Comparison of ENCODE assay signal across 1 cellular context in genomic region chr10:110357252-110357780, GRCh38.
TF ChIP-seq lines count a peak whose summit lies in the region.

No MANE protein-coding gene starts in this region.

TF ChIP-seq in GM12878, 131 proteins besides CTCF, POLR2A, EP300 and RAD21 (continued from another document and continues in another):
- TF ChIP-seq, protein P1, sequence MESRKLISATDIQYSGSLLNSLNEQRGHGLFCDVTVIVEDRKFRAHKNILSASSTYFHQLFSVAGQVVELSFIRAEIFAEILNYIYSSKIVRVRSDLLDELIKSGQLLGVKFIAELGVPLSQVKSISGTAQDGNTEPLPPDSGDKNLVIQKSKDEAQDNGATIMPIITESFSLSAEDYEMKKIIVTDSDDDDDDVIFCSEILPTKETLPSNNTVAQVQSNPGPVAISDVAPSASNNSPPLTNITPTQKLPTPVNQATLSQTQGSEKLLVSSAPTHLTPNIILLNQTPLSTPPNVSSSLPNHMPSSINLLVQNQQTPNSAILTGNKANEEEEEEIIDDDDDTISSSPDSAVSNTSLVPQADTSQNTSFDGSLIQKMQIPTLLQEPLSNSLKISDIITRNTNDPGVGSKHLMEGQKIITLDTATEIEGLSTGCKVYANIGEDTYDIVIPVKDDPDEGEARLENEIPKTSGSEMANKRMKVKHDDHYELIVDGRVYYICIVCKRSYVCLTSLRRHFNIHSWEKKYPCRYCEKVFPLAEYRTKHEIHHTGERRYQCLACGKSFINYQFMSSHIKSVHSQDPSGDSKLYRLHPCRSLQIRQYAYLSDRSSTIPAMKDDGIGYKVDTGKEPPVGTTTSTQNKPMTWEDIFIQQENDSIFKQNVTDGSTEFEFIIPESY (IDR thresholded peaks at IDR 0.05), result no peak
- TF ChIP-seq SMC3 (IDR thresholded peaks at IDR 0.05; ENCODE audit: borderline replicate concordance, low read length) (peak; percentile 8; the same call in 1 of the 2 replicates), SIN3A (IDR thresholded peaks at IDR 0.05; ENCODE audit: low read depth, low read length) (no peak), IKZF2 (IDR thresholded peaks at IDR 0.05) (no peak; a peak in 1 of 4 replicates), KDM1A (IDR thresholded peaks at IDR 0.05; ENCODE audit: borderline replicate concordance) (no peak), RELA (IDR thresholded peaks at IDR 0.05; ENCODE audit: borderline replicate concordance, partially characterized antibody) (no peak), NFYA (IDR thresholded peaks at IDR 0.05; ENCODE audit: borderline replicate concordance, low read depth, low read length) (no peak), CBX3 (IDR thresholded peaks at IDR 0.05; ENCODE audit: borderline replicate concordance, low read depth) (no peak), POLR2AphosphoS5 (IDR thresholded peaks at IDR 0.05; ENCODE audit: low read length) (peak; percentile 49), NFXL1 (IDR thresholded peaks at IDR 0.05; ENCODE audit: borderline replicate concordance) (no peak), MXI1 (IDR thresholded peaks at IDR 0.05; ENCODE audit: low read depth, low read length) (no peak), CHD1 (IDR thresholded peaks at IDR 0.05; ENCODE audit: low read depth, low read length) (no peak), HDGF (IDR thresholded peaks at IDR 0.05) (no peak), SREBF1 (IDR thresholded peaks at IDR 0.05; ENCODE audit: low read length) (no peak), ATF2 (IDR thresholded peaks at IDR 0.05; ENCODE audit: low read length) (no peak), KAT2A (conservative IDR thresholded peaks at IDR 0.05; ENCODE audit: control insufficient read depth, low read depth, low read length) (no peak), ZZZ3 (IDR thresholded peaks at IDR 0.05; ENCODE audit: control insufficient read depth, insufficient read length, low read depth) (no peak), REST (IDR thresholded peaks at IDR 0.05; ENCODE audit: low read depth, low read length) (no peak), BCL3 (IDR thresholded peaks at IDR 0.05; ENCODE audit: borderline replicate concordance, insufficient read depth, low read depth, low read length, poor library complexity, severe bottlenecking) (no peak), FOXK2 (IDR thresholded peaks at IDR 0.05) (peak; percentile 48), ZNF384 (IDR thresholded peaks at IDR 0.05; ENCODE audit: borderline replicate concordance, low read depth, low read length) (no peak), NR2C2 (IDR thresholded peaks at IDR 0.05; ENCODE audit: borderline replicate concordance, control insufficient read depth, insufficient read length, low read depth) (no peak), CHD2 (IDR thresholded peaks at IDR 0.05; ENCODE audit: borderline replicate concordance, low read depth, low read length) (0 out of 2 replicates have a peak, but pooled peaks have one; percentile 69), PBX3 (IDR thresholded peaks at IDR 0.05; ENCODE audit: insufficient replicate concordance, low read depth, low read length) (peak; percentile 38), SREBF2 (IDR thresholded peaks at IDR 0.05; ENCODE audit: low read length) (no peak), ZNF217 (IDR thresholded peaks at IDR 0.05) (no peak), BCLAF1 (IDR thresholded peaks at IDR 0.05) (no peak), IRF4 (IDR thresholded peaks at IDR 0.05; ENCODE audit: low read depth, low read length) (peak; percentile 49; the same call in 1 of the 2 replicates), RB1 (IDR thresholded peaks at IDR 0.05; ENCODE audit: borderline replicate concordance) (no peak; the same call in 1 of the 2 replicates), TCF3 (IDR thresholded peaks at IDR 0.05; ENCODE audit: borderline replicate concordance, insufficient read depth, low read depth, low read length) (0 out of 2 replicates have a peak, but pooled peaks have one; percentile 77), ATF7 (IDR thresholded peaks at IDR 0.05; ENCODE audit: low read depth) (peak; percentile 12; the same call in 1 of the 2 replicates), CBX5 (IDR thresholded peaks at IDR 0.05; ENCODE audit: low read depth) (no peak), ZNF207 (IDR thresholded peaks at IDR 0.05; ENCODE audit: borderline replicate concordance) (no peak)
- TF ChIP-seq, protein P2, sequence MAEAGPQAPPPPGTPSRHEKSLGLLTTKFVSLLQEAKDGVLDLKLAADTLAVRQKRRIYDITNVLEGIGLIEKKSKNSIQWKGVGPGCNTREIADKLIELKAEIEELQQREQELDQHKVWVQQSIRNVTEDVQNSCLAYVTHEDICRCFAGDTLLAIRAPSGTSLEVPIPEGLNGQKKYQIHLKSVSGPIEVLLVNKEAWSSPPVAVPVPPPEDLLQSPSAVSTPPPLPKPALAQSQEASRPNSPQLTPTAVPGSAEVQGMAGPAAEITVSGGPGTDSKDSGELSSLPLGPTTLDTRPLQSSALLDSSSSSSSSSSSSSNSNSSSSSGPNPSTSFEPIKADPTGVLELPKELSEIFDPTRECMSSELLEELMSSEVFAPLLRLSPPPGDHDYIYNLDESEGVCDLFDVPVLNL (IDR thresholded peaks at IDR 0.05; ENCODE audit: low read depth, low read length), result no peak
- TF ChIP-seq, protein P3, sequence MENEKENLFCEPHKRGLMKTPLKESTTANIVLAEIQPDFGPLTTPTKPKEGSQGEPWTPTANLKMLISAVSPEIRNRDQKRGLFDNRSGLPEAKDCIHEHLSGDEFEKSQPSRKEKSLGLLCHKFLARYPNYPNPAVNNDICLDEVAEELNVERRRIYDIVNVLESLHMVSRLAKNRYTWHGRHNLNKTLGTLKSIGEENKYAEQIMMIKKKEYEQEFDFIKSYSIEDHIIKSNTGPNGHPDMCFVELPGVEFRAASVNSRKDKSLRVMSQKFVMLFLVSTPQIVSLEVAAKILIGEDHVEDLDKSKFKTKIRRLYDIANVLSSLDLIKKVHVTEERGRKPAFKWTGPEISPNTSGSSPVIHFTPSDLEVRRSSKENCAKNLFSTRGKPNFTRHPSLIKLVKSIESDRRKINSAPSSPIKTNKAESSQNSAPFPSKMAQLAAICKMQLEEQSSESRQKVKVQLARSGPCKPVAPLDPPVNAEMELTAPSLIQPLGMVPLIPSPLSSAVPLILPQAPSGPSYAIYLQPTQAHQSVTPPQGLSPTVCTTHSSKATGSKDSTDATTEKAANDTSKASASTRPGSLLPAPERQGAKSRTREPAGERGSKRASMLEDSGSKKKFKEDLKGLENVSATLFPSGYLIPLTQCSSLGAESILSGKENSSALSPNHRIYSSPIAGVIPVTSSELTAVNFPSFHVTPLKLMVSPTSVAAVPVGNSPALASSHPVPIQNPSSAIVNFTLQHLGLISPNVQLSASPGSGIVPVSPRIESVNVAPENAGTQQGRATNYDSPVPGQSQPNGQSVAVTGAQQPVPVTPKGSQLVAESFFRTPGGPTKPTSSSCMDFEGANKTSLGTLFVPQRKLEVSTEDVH (IDR thresholded peaks at IDR 0.05; ENCODE audit: low read depth, partially characterized antibody), result no peak
- TF ChIP-seq, protein P4, sequence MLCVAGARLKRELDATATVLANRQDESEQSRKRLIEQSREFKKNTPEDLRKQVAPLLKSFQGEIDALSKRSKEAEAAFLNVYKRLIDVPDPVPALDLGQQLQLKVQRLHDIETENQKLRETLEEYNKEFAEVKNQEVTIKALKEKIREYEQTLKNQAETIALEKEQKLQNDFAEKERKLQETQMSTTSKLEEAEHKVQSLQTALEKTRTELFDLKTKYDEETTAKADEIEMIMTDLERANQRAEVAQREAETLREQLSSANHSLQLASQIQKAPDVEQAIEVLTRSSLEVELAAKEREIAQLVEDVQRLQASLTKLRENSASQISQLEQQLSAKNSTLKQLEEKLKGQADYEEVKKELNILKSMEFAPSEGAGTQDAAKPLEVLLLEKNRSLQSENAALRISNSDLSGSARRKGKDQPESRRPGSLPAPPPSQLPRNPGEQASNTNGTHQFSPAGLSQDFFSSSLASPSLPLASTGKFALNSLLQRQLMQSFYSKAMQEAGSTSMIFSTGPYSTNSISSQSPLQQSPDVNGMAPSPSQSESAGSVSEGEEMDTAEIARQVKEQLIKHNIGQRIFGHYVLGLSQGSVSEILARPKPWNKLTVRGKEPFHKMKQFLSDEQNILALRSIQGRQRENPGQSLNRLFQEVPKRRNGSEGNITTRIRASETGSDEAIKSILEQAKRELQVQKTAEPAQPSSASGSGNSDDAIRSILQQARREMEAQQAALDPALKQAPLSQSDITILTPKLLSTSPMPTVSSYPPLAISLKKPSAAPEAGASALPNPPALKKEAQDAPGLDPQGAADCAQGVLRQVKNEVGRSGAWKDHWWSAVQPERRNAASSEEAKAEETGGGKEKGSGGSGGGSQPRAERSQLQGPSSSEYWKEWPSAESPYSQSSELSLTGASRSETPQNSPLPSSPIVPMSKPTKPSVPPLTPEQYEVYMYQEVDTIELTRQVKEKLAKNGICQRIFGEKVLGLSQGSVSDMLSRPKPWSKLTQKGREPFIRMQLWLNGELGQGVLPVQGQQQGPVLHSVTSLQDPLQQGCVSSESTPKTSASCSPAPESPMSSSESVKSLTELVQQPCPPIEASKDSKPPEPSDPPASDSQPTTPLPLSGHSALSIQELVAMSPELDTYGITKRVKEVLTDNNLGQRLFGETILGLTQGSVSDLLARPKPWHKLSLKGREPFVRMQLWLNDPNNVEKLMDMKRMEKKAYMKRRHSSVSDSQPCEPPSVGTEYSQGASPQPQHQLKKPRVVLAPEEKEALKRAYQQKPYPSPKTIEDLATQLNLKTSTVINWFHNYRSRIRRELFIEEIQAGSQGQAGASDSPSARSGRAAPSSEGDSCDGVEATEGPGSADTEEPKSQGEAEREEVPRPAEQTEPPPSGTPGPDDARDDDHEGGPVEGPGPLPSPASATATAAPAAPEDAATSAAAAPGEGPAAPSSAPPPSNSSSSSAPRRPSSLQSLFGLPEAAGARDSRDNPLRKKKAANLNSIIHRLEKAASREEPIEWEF (IDR thresholded peaks at IDR 0.05; ENCODE audit: insufficient replicate concordance, low read depth, low read length), result no peak
